Comparison of ENCODE assay signal across 10 cellular contexts in the genomic region with DNA sequence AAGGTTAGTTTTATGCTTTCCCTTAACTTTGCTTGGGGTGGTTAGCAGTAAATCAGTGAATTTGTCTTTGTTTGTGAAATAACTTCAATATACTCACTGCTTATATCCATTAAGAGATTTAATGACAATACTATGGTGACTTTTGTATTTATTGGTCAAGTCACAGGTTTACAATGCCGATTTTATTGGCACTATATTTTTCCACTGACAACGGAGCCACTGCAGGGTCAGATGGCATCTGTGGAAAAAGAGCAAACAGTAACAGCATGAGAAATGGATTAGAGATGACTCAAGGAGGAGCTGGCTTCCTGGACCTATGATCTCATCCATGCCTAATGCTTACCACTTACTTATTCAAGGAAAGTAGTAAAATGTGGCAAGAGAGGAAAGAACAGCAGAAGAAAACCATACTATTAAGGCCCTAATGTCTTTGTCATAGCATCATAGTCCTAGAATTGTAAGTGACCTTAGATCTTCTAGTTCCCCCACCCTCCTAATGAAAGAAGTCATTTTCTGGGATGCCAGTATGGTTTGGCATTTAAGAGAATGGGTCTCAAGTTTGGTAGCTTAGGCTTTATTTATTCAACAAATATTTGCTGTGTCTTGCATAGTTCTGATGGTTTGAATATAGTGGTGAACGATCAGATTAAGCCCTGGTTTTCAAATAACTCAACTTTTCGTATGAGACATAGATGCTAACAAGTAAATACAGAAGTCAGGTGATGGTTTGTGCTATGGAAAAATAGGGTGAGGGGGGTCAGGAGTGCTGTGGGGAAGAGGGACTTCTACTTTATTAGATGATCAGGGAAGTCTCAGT. TPM values are rescaled to one million over a fixed set of nuclear protein-coding genes. Genes with fewer than 3 reads are reported as not detected.
DNase-seq lines count a peak whose midpoint lies in the region; ATAC-seq and TF ChIP-seq lines count a peak whose summit lies in the region.
"Had no signal": no experiment of that assay in that cellular context is flagged by ENCODE, and none has a peak within 500 bp of the region (broad histone marks: within the 10 kb centered on the region; RNA-seq: fewer than 3 reads in every experiment).

No MANE protein-coding gene starts in this region.

- H3K9me3 Mint-ChIP-seq in stimulated activated effector memory CD8-positive, alpha-beta T cell treated with anti-CD3 and anti-CD28 coated beads, Interleukin-12 subunit alpha, Interleukin-12 subunit beta, amount 100 ng/mL, for 72 hours, result no peaks in the 10 kb centered on the region
- H3K9me3 Mint-ChIP-seq in WTC11, result no peaks in the 10 kb centered on the region
- peaks cover 4% of the 10 kb centered on the region for H3K9me3 Mint-ChIP-seq in stimulated activated memory B cell treated with anti-CD40 and anti-IgM and Interleukin-4, amounts not matched to agents 10 μg/mL and 1 μg/mL and 100 μg/mL, for 72 hours

- CTCF ChIA-PET in HEK293 (lab: Yijun Ruan, JAX) (interaction anchor here (0.6 kb wide), 1 partner anchor 1359 kb away, joined by 3 read pairs; no protein-coding TSS in a partner anchor), WTC11 (lab: Charles Lee) (no interaction called here)

- no peak overlapping the region for H3K4me3 Mint-ChIP-seq in stimulated activated effector memory CD8-positive, alpha-beta T cell treated with anti-CD3 and anti-CD28 coated beads, Interleukin-12 subunit alpha, Interleukin-12 subunit beta, amount 100 ng/mL, for 72 hours
- no peak overlapping the region for H3K4me3 Mint-ChIP-seq in WTC11
- H3K4me3 Mint-ChIP-seq in stimulated activated memory B cell treated with anti-CD40 and anti-IgM and Interleukin-4, amounts not matched to agents 10 μg/mL and 1 μg/mL and 100 μg/mL, for 72 hours, result no peak overlapping the region

- peaks cover 12% of the 10 kb centered on the region for H3K4me1 Mint-ChIP-seq in stimulated activated effector memory CD8-positive, alpha-beta T cell treated with anti-CD3 and anti-CD28 coated beads, Interleukin-12 subunit alpha, Interleukin-12 subunit beta, amount 100 ng/mL, for 72 hours
- peaks cover 7% of the 10 kb centered on the region for H3K4me1 Mint-ChIP-seq in WTC11
- peaks cover 43% of the 10 kb centered on the region for H3K4me1 Mint-ChIP-seq in stimulated activated memory B cell treated with anti-CD40 and anti-IgM and Interleukin-4, amounts not matched to agents 10 μg/mL and 1 μg/mL and 100 μg/mL, for 72 hours

- H3K27ac Mint-ChIP-seq in stimulated activated effector memory CD8-positive, alpha-beta T cell treated with anti-CD3 and anti-CD28 coated beads, Interleukin-12 subunit alpha, Interleukin-12 subunit beta, amount 100 ng/mL, for 72 hours, result no peak overlapping the region
- H3K27ac Mint-ChIP-seq in WTC11, result no peak overlapping the region
- no peak overlapping the region for H3K27ac Mint-ChIP-seq in stimulated activated memory B cell treated with anti-CD40 and anti-IgM and Interleukin-4, amounts not matched to agents 10 μg/mL and 1 μg/mL and 100 μg/mL, for 72 hours

- H3K4me1 ChIP-seq in HEK293 (ENCODE audit: control insufficient read depth, insufficient read depth, low read length), result peaks cover 7% of the 10 kb centered on the region; the same call in 1 of the 2 replicates

- POLR2A ChIA-PET in HEK293 (lab: Yijun Ruan, JAX), result interaction anchor here (1.1 kb wide), 1 partner anchor 18 kb away, joined by 4 read pairs; a partner anchor contains a TSS
- POLR2A ChIA-PET in WTC11 (lab: Charles Lee), result no interaction called here

- no peaks in the 10 kb centered on the region for H3K27me3 Mint-ChIP-seq in WTC11 (ENCODE audit: low read depth)
- H3K27me3 Mint-ChIP-seq in stimulated activated memory B cell treated with anti-CD40 and anti-IgM and Interleukin-4, amounts not matched to agents 10 μg/mL and 1 μg/mL and 100 μg/mL, for 72 hours, result no peaks in the 10 kb centered on the region

- H3K9me3 ChIP-seq in HEK293 (ENCODE audit: control insufficient read depth, insufficient read depth, low read depth, low read length), result no peaks in the 10 kb centered on the region

- DNase-seq in SW 1271 (lab: John Stamatoyannopoulos, UW) (peak; percentile 65 to 75), fibroblast of the conjunctiva (ENCODE audit: low read depth) (peak; percentile 82), WTC11 (ENCODE audit: low spot score) (no peak), hypothalamus (lab: John Stamatoyannopoulos, UW) (no peak)
- DNase-seq in stimulated activated effector memory CD8-positive, alpha-beta T cell treated with anti-CD3 and anti-CD28 coated beads, Interleukin-12 subunit alpha, Interleukin-12 subunit beta, amount 100 ng/mL, for 72 hours (ENCODE audit: low spot score in 2 of 2), result no peak
- DNase-seq: activated CD4-positive, alpha-beta T cell treated with anti-CD3 and anti-CD28 coated beads, Interleukin-2, amount 50 U/mL, for 1 hour; central memory CD4-positive, alpha-beta T cell; NCI-H526 had no signal

- no peak for TF ChIP-seq CTCF in HEK293 (tag by site-specific recombination; IDR thresholded peaks at IDR 0.05)
- no peak for TF ChIP-seq CTCF in WTC11 (IDR thresholded peaks at IDR 0.05)

- no peak overlapping the region for H3K4me3 ChIP-seq in HEK293 (ENCODE audit: low read depth, low read length)

- H3K27ac ChIP-seq in HEK293 (ENCODE audit: extremely low read depth, low read depth, low read length), result no peak overlapping the region

- H3K36me3 Mint-ChIP-seq in stimulated activated effector memory CD8-positive, alpha-beta T cell treated with anti-CD3 and anti-CD28 coated beads, Interleukin-12 subunit alpha, Interleukin-12 subunit beta, amount 100 ng/mL, for 72 hours, result no peaks in the 10 kb centered on the region
- no peaks in the 10 kb centered on the region for H3K36me3 Mint-ChIP-seq in WTC11
- peaks cover 31% of the 10 kb centered on the region for H3K36me3 Mint-ChIP-seq in stimulated activated memory B cell treated with anti-CD40 and anti-IgM and Interleukin-4, amounts not matched to agents 10 μg/mL and 1 μg/mL and 100 μg/mL, for 72 hours

- peak; percentile 63 for ATAC-seq in stimulated activated effector memory CD8-positive, alpha-beta T cell treated with anti-CD3 and anti-CD28 coated beads, Interleukin-12 subunit alpha, Interleukin-12 subunit beta, amount 100 ng/mL, for 72 hours
- ATAC-seq in WTC11, result no peak
- ATAC-seq in stimulated activated memory B cell treated with anti-CD40 and anti-IgM and Interleukin-4, amounts not matched to agents 10 μg/mL and 1 μg/mL and 100 μg/mL, for 72 hours, result no peak

- no peaks in the 10 kb centered on the region for H3K36me3 ChIP-seq in HEK293 (ENCODE audit: control insufficient read depth in 2 of 2, insufficient read depth in 1 of 2, low read length in 2 of 2)

TF ChIP-seq in HEK293, 187 proteins besides CTCF, POLR2A, EP300 and RAD21 (continues in another document):
- no peak for TF ChIP-seq ZNF132 (tag by site-specific recombination; IDR thresholded peaks at IDR 0.05; ENCODE audit: borderline replicate concordance)
- 0 out of 2 replicates have a peak, but pooled peaks have one; percentile 14 for TF ChIP-seq ZFP69B (tag by site-specific recombination; IDR thresholded peaks at IDR 0.05)
- TF ChIP-seq ZNF433 (tag by site-specific recombination; IDR thresholded peaks at IDR 0.05; ENCODE audit: low read depth), result no peak
- 0 out of 2 replicates have a peak, but pooled peaks have one; percentile 14 for TF ChIP-seq ZNF366 (tag by site-specific recombination; conservative IDR thresholded peaks at IDR 0.05)
- TF ChIP-seq ZNF121 (tag by site-specific recombination; IDR thresholded peaks at IDR 0.05), result 0 out of 2 replicates have a peak, but pooled peaks have one; percentile 8
- TF ChIP-seq ZNF24 (tag by site-specific recombination; IDR thresholded peaks at IDR 0.05), result peak; percentile 67
- no peak for TF ChIP-seq ZNF585B (tag by site-specific recombination; IDR thresholded peaks at IDR 0.05)
- TF ChIP-seq, protein P1, sequence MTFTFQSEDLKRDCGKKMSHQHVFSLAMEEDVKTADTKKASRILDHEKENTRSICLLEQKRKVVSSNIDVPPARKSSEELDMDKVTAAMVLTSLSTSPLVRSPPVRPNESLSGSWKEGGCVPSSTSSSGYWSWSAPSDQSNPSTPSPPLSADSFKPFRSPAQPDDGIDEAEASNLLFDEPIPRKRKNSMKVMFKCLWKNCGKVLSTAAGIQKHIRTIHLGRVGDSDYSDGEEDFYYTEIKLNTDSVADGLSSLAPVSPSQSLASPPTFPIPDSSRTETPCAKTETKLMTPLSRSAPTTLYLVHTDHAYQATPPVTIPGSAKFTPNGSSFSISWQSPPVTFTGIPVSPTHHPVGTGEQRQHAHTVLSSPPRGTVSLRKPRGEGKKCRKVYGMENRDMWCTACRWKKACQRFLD (tag by site-specific recombination; IDR thresholded peaks at IDR 0.05), result no peak
- TF ChIP-seq GLI2 (tag by site-specific recombination; IDR thresholded peaks at IDR 0.05; ENCODE audit: borderline replicate concordance, low read depth), result peak; percentile 85
- TF ChIP-seq ZNF658 (tag by site-specific recombination; IDR thresholded peaks at IDR 0.05), result no peak
- TF ChIP-seq YY2 (tag by site-specific recombination; IDR thresholded peaks at IDR 0.05), result no peak

TF ChIP-seq in WTC11, 78 proteins besides CTCF, POLR2A, EP300 and RAD21:
- no peak for TF ChIP-seq GABPB1 (CRISPR knock-in tag; IDR thresholded peaks at IDR 0.05)
- TF ChIP-seq, protein P2, sequence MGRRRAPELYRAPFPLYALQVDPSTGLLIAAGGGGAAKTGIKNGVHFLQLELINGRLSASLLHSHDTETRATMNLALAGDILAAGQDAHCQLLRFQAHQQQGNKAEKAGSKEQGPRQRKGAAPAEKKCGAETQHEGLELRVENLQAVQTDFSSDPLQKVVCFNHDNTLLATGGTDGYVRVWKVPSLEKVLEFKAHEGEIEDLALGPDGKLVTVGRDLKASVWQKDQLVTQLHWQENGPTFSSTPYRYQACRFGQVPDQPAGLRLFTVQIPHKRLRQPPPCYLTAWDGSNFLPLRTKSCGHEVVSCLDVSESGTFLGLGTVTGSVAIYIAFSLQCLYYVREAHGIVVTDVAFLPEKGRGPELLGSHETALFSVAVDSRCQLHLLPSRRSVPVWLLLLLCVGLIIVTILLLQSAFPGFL (CRISPR knock-in tag; IDR thresholded peaks at IDR 0.05; ENCODE audit: borderline replicate concordance), result no peak
- TF ChIP-seq MYBL2 (CRISPR knock-in tag; IDR thresholded peaks at IDR 0.05), result no peak
- TF ChIP-seq SOX15 (CRISPR knock-in tag; IDR thresholded peaks at IDR 0.05), result no peak
- TF ChIP-seq ZNF317 (CRISPR knock-in tag; IDR thresholded peaks at IDR 0.05; ENCODE audit: borderline replicate concordance, low read depth), result no peak
- no peak for TF ChIP-seq NR3C1 (CRISPR knock-in tag; conservative IDR thresholded peaks at IDR 0.05; ENCODE audit: low read depth)
- TF ChIP-seq HMGA2 (CRISPR knock-in tag; IDR thresholded peaks at IDR 0.05), result no peak

RNA-seq across cellular contexts. Expression of a gene that starts 18.5 kb away (rescaled TPM):
- total RNA-seq in WTC11 (2021), result 4.9 to 8.2 TPM (median 5.7 TPM) in 3 replicates

Comparison
In these comparisons a context has a peak if more than half of its experiments do, and no peak if none do; other contexts are left out.
1. DNase-seq: peak in SW 1271 (2 of 2) and fibroblast of the conjunctiva (single experiment); none in stimulated activated effector memory CD8-positive, alpha-beta T cell treated with anti-CD3 and anti-CD28 coated beads, Interleukin-12 subunit alpha, Interleukin-12 subunit beta, amount 100 ng/mL, for 72 hours (0 of 2), WTC11 (single experiment) and hypothalamus (0 of 51).